Comparison of ENCODE assay signal across 1 cellular context in genomic region chr7:128874140-128875031, GRCh38.
A peak's percentile ranks its signal among the peaks of the same experiment; 100 is the strongest.
TF ChIP-seq lines count a peak whose summit lies in the region.

No MANE protein-coding gene starts in this region.

TF ChIP-seq in HepG2, 621 proteins besides CTCF, POLR2A, EP300 and RAD21 (continued from another document):
- TF ChIP-seq PATZ1 (CRISPR knock-in tag; IDR thresholded peaks at IDR 0.05) (peak; percentile 29; the same call in 1 of the 2 replicates), ZNF280B (CRISPR knock-in tag; IDR thresholded peaks at IDR 0.05; ENCODE audit: borderline replicate concordance) (peak; percentile 53; the same call in 1 of the 2 replicates), ZBTB21 (CRISPR knock-in tag; IDR thresholded peaks at IDR 0.05) (no peak), CREB1 (IDR thresholded peaks at IDR 0.05) (no peak), CREB1 (CRISPR knock-in tag; IDR thresholded peaks at IDR 0.05) (no peak), IRF9 (CRISPR knock-in tag; IDR thresholded peaks at IDR 0.05; ENCODE audit: borderline replicate concordance) (no peak), HIC2 (CRISPR knock-in tag; IDR thresholded peaks at IDR 0.05; ENCODE audit: low read depth) (no peak), ZGPAT (CRISPR knock-in tag; IDR thresholded peaks at IDR 0.05) (no peak), NFYB (CRISPR knock-in tag; IDR thresholded peaks at IDR 0.05) (no peak), SKI (IDR thresholded peaks at IDR 0.05; ENCODE audit: partially characterized antibody) (no peak), ZNF747 (CRISPR knock-in tag; IDR thresholded peaks at IDR 0.05; ENCODE audit: borderline replicate concordance) (no peak), FOXP1 (IDR thresholded peaks at IDR 0.05) (no peak), FOXP1 (CRISPR knock-in tag; IDR thresholded peaks at IDR 0.05) (no peak)
TF ChIP-seq in HepG2: peak in this region for 23.
